Comparison of ENCODE assay signal across 9 cellular contexts in genomic region chr6:160750276-160750689, GRCh38. TPM values are rescaled to one million over a fixed set of nuclear protein-coding genes. Genes with fewer than 3 reads are reported as not detected.
A peak's percentile ranks its signal among the peaks of the same experiment; 100 is the strongest.
DNase-seq lines count a peak whose midpoint lies in the region; ATAC-seq and TF ChIP-seq lines count a peak whose summit lies in the region.
"Had no signal": no experiment of that assay in that cellular context is flagged by ENCODE, and none has a peak within 500 bp of the region (broad histone marks: within the 10 kb centered on the region; RNA-seq: fewer than 3 reads in every experiment).

No MANE protein-coding gene starts in this region.

- 33% methylated on average over 5 of the region's 5 CpGs for WGBS in right cardiac atrium
- WGBS in testis, 2 donors: 39 to 52% methylated on average over 3 to 5 of the region's 5 CpGs

- peak; percentile 90 for TF ChIP-seq CTCF in LNCaP clone FGC (IDR thresholded peaks at IDR 0.05; ENCODE audit: control insufficient read depth, extremely low read depth, insufficient read depth)
- peak in 1 of 3 experiments; percentile 16 for TF ChIP-seq CTCF in testis (IDR thresholded peaks at IDR 0.05)

- no peak overlapping the region for H3K27ac ChIP-seq in right cardiac atrium (ENCODE audit: low read length)
- no peak overlapping the region for H3K27ac ChIP-seq in testis

- peaks cover 3% of the 10 kb centered on the region for H3K27me3 ChIP-seq in iPS-15b (ENCODE audit: control insufficient read depth, insufficient read depth, low read length)
- H3K27me3 ChIP-seq in right cardiac atrium (ENCODE audit: control insufficient read depth, insufficient read depth): no peaks in the 10 kb centered on the region
- no peaks in the 10 kb centered on the region for H3K27me3 ChIP-seq in testis

- no peak overlapping the region for H3K9ac ChIP-seq in iPS-15b (ENCODE audit: low read depth, low read length)

- H3K9me3 ChIP-seq in iPS-15b (ENCODE audit: control insufficient read depth, insufficient read depth, low read length) (no peaks in the 10 kb centered on the region), right cardiac atrium (ENCODE audit: control insufficient read depth, low read length) (no peaks in the 10 kb centered on the region), testis (no peaks in the 10 kb centered on the region)

- H3K4me1 ChIP-seq in iPS-15b (ENCODE audit: control insufficient read depth, insufficient read depth, low read length): no peaks in the 10 kb centered on the region
- no peaks in the 10 kb centered on the region for H3K4me1 ChIP-seq in right cardiac atrium (ENCODE audit: control insufficient read depth, insufficient read depth, low read length)
- H3K4me1 ChIP-seq in testis: no peaks in the 10 kb centered on the region

- intact Hi-C loops in right cardiac atrium (cut with DNase I): no loop called here
- intact Hi-C loops in testis (cut with DNase I; ENCODE audit: low total_unique reads): no loop called here

- peak; percentile 93 for ATAC-seq in GM18511 (IDR thresholded peaks at IDR 0.05; ENCODE audit: unreplicated experiment)
- ATAC-seq in GM21825 (IDR thresholded peaks at IDR 0.05; ENCODE audit: unreplicated experiment): peak; percentile 93
- no peak for ATAC-seq in right cardiac atrium

- H3K36me3 ChIP-seq in iPS-15b (ENCODE audit: control insufficient read depth, insufficient read depth, low read length) (no peaks in the 10 kb centered on the region), testis (ENCODE audit: low read depth, missing control alignments) (no peaks in the 10 kb centered on the region)

- TF ChIP-seq POLR2A in testis (IDR thresholded peaks at IDR 0.05): no peak

- DNase-seq in LNCaP clone FGC (ENCODE audit: low read depth) (peak; percentile 8), right cardiac atrium (no peak), NCI-H2107 (lab: John Stamatoyannopoulos, UW) (no peak), testis (no peak), Ammon's horn (ENCODE audit: low spot score) (no peak)

- H3K4me3 ChIP-seq in LNCaP clone FGC (ENCODE audit: low read depth, low read length) (no peak overlapping the region), iPS-15b (ENCODE audit: low read depth, low read length) (peak overlapping the region; percentile 19), right cardiac atrium (ENCODE audit: low read length) (no peak overlapping the region), testis (no peak overlapping the region)

RNA-seq across cellular contexts. Expression of gene PLG, which starts 48.2 kb away (rescaled TPM):
- not detected for total RNA-seq in right cardiac atrium
- not detected for polyA plus RNA-seq in right cardiac atrium
- total RNA-seq in testis: under 1 TPM in 1 of 2 donors, not detected in 1; 0.62 TPM
- polyA plus RNA-seq in testis (ENCODE audit: insufficient read depth, low read depth, low replicate concordance): 1.5 TPM
- total RNA-seq: mononuclear cell had no signal

Comparison
In these comparisons a context has a peak if more than half of its experiments do, and no peak if none do; other contexts are left out.
1. ATAC-seq: peak in GM18511 (single experiment) and GM21825 (single experiment); none in right cardiac atrium (0 of 2).